ENCODE assay signal across 8 cellular contexts in genomic region chr7:88218836-88219605, GRCh38. TPM values are rescaled to one million over a fixed set of nuclear protein-coding genes. Genes with fewer than 3 reads are reported as not detected.
DNase-seq lines count a peak whose midpoint lies in the region; ATAC-seq and TF ChIP-seq lines count a peak whose summit lies in the region.

No MANE protein-coding gene starts in this region.

- POLR2A ChIA-PET in WTC11 (lab: Charles Lee), result no interaction called here

- H3K9me3 ChIP-seq in duodenal mucosa (ENCODE audit: control insufficient read depth in 1 of 2, low read length in 2 of 2) (no peaks in the 10 kb centered on the region), lower lobe of right lung (no peaks in the 10 kb centered on the region)

- no peaks in the 10 kb centered on the region for H3K27me3 ChIP-seq in duodenal mucosa (ENCODE audit: control insufficient read depth in 1 of 2, insufficient read depth in 2 of 2, low read length in 2 of 2)
- no peaks in the 10 kb centered on the region for H3K27me3 ChIP-seq in lower lobe of right lung (ENCODE audit: low read depth)

- ATAC-seq in HG02763 (IDR thresholded peaks at IDR 0.05; ENCODE audit: unreplicated experiment) (peak; percentile 25), WTC11 (peak; percentile 24), lower lobe of right lung (peak; percentile 76 to 78)

- peak; percentile 17 for DNase-seq in activated naive CD4-positive, alpha-beta T cell treated with Interleukin-2 at 50 U/mL for 16 hours
- DNase-seq in activated naive CD4-positive, alpha-beta T cell treated with anti-CD3 and anti-CD28 coated beads, Interleukin-2, amount 50 U/mL, for 16 hours, result no peak
- DNase-seq in NCI-H2081 treated with DMSO at 0.1 percent for 48 hours (lab: John Stamatoyannopoulos, UW), result peak; percentile 29
- DNase-seq in WTC11 (ENCODE audit: low spot score), result peak; percentile 21
- peak; percentile 75 for DNase-seq in lower lobe of right lung
- peak; percentile 61 for DNase-seq in stimulated activated CD8-positive, alpha-beta memory T cell treated with anti-CD3 and anti-CD28 coated beads, Interleukin-4, amount 100 ng/mL, for 48 hours

- peak overlapping the region; percentile 22; the same call in 1 of the 2 replicates for H3K27ac Mint-ChIP-seq in WTC11

- H3K4me1 ChIP-seq in duodenal mucosa (ENCODE audit: control insufficient read depth in 1 of 2, insufficient read depth in 2 of 2, low read length in 2 of 2), result peaks cover 28 to 32% of the 10 kb centered on the region in 2 donors
- peaks cover 22% of the 10 kb centered on the region for H3K4me1 ChIP-seq in lower lobe of right lung

- H3K27ac ChIP-seq in duodenal mucosa (ENCODE audit: low read depth, low read length), result peak overlapping the region; percentile 4
- peak overlapping the region; percentile 92 for H3K27ac ChIP-seq in lower lobe of right lung

- CTCF ChIA-PET in WTC11 (lab: Charles Lee), result interaction anchor here (1.2 kb wide), 1 partner anchor 126 kb away, joined by 3 read pairs; no protein-coding TSS in a partner anchor

- peak overlapping the region; percentile 61 to 89 for H3K9ac ChIP-seq in duodenal mucosa (ENCODE audit: low read depth in 1 of 2, low read length in 2 of 2)

- H3K27me3 Mint-ChIP-seq in WTC11 (ENCODE audit: low read depth), result no peaks in the 10 kb centered on the region

- no peaks in the 10 kb centered on the region for H3K9me3 Mint-ChIP-seq in WTC11

- H3K36me3 Mint-ChIP-seq in WTC11, result peaks cover 14% of the 10 kb centered on the region

- H3K4me3 ChIP-seq in duodenal mucosa (ENCODE audit: low read depth in 1 of 2, low read length in 2 of 2), result peak overlapping the region; percentile 88 to 98
- peak overlapping the region; percentile 91 for H3K4me3 ChIP-seq in lower lobe of right lung

- H3K4me3 Mint-ChIP-seq in WTC11, result peak overlapping the region; percentile 90

- peaks cover 20 to 30% of the 10 kb centered on the region in 2 donors for H3K36me3 ChIP-seq in duodenal mucosa (ENCODE audit: control insufficient read depth in 1 of 2, insufficient read depth in 2 of 2, low read length in 2 of 2)
- H3K36me3 ChIP-seq in lower lobe of right lung, result peaks cover 35% of the 10 kb centered on the region

- intact Hi-C loops in lower lobe of right lung (cut with DNase I), result no loop called here

- H3K4me1 Mint-ChIP-seq in WTC11, result peaks cover 53% of the 10 kb centered on the region

- TF ChIP-seq CTCF in WTC11 (IDR thresholded peaks at IDR 0.05) (no peak), lower lobe of right lung (IDR thresholded peaks at IDR 0.05) (no peak)

TF ChIP-seq in WTC11, 78 proteins besides CTCF, POLR2A, EP300 and RAD21:
- no peak for TF ChIP-seq ZNF281 (CRISPR knock-in tag; IDR thresholded peaks at IDR 0.05)
- no peak for TF ChIP-seq AFF4 (CRISPR knock-in tag; IDR thresholded peaks at IDR 0.05; ENCODE audit: borderline replicate concordance)
- TF ChIP-seq RELA (CRISPR knock-in tag; IDR thresholded peaks at IDR 0.05; ENCODE audit: borderline replicate concordance), result no peak
- TF ChIP-seq USF1 (CRISPR knock-in tag; IDR thresholded peaks at IDR 0.05), result no peak
- TF ChIP-seq FOXP1 (CRISPR knock-in tag; IDR thresholded peaks at IDR 0.05; ENCODE audit: borderline replicate concordance), result no peak
- no peak for TF ChIP-seq GTF2I (CRISPR knock-in tag; conservative IDR thresholded peaks at IDR 0.05)
- no peak for TF ChIP-seq SOX15 (CRISPR knock-in tag; IDR thresholded peaks at IDR 0.05)
- no peak for TF ChIP-seq NFYB (CRISPR knock-in tag; conservative IDR thresholded peaks at IDR 0.05; ENCODE audit: low read depth)
- TF ChIP-seq ETV6 (CRISPR knock-in tag; IDR thresholded peaks at IDR 0.05), result no peak
- TF ChIP-seq NFATC4 (CRISPR knock-in tag; IDR thresholded peaks at IDR 0.05), result no peak
- no peak for TF ChIP-seq IRF2 (CRISPR knock-in tag; IDR thresholded peaks at IDR 0.05; ENCODE audit: borderline replicate concordance, low read depth)
- TF ChIP-seq IRF1 (CRISPR knock-in tag; IDR thresholded peaks at IDR 0.05), result no peak

RNA-seq across cellular contexts. Expression of gene SRI, which starts 0.8 kb away (rescaled TPM):
- total RNA-seq in WTC11 (2021) (135 to 141 TPM (median 141 TPM) in 3 replicates), lower lobe of right lung (140 TPM)

Comparison
In these comparisons a context has a peak if more than half of its experiments do, and no peak if none do; other contexts are left out.
1. ATAC-seq: peak in every context shown above with its lines; median percentile 77 in lower lobe of right lung; 25 in HG02763; 24 in WTC11.